In the genomic region with DNA sequence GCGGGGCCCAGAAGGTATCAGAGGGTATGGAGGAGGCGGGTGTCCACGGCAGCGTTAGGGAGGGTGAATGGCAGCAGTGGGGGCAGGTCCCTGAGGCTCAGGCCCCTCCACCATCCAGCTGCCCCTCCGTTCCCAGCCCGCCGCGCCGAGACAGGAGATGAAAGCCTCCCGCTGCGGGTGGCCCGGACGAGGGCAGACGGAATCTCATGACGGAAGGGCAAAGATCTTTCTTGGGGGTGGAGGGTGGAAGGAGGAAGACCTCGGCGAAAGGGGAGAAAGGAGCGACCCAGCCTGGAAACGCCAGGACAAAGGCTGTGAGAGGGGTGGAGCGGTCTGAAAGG, we compare ENCODE assay signal across 8 cellular contexts. TPM values are rescaled to one million over a fixed set of nuclear protein-coding genes. Genes with fewer than 3 reads are reported as not detected.
A peak's percentile ranks its signal among the peaks of the same experiment; 100 is the strongest.
DNase-seq lines count a peak whose midpoint lies in the region; ATAC-seq lines count a peak whose summit lies in the region.

No MANE protein-coding gene starts in this region.

- H3K27me3 Mint-ChIP-seq in naive thymus-derived CD4-positive, alpha-beta T cell = no peaks in the 10 kb centered on the region

- intact Hi-C loops in naive thymus-derived CD4-positive, alpha-beta T cell (cut with micrococcal nuclease) = loop anchor here (1.0 to 10.0 kb wide), 10 partner anchors 28 to 1630 kb away; a partner anchor contains a TSS

- H3K4me3 ChIP-seq in naive thymus-derived CD4-positive, alpha-beta T cell (ENCODE audit: low read length) = peak overlapping the region; percentile 81

- peak overlapping the region; percentile 95 to 99 (median 97) for H3K4me3 Mint-ChIP-seq in naive thymus-derived CD4-positive, alpha-beta T cell

- peak overlapping the region; percentile 83 to 99 (median 97) for H3K27ac Mint-ChIP-seq in naive thymus-derived CD4-positive, alpha-beta T cell

- H3K36me3 ChIP-seq in naive thymus-derived CD4-positive, alpha-beta T cell (ENCODE audit: control insufficient read depth in 2 of 3, insufficient read depth in 3 of 3, low read length in 3 of 3) = peaks cover 0 to 22% (median 10%) of the 10 kb centered on the region in 3 experiments

- POLR2A ChIA-PET in naive thymus-derived CD4-positive, alpha-beta T cell (lab: Charles Lee) = interaction anchor here (0.8 to 7.1 kb wide), 8 partner anchors 9 to 636 kb away, joined by 3 to 58 read pairs (median 32); a partner anchor contains a TSS

- H3K4me1 Mint-ChIP-seq in naive thymus-derived CD4-positive, alpha-beta T cell = peaks cover 33 to 74% (median 68%) of the 10 kb centered on the region in 7 donors

- H3K27ac ChIP-seq in naive thymus-derived CD4-positive, alpha-beta T cell (ENCODE audit: low read depth, low read length) = peak overlapping the region; percentile 94

- H3K36me3 Mint-ChIP-seq in naive thymus-derived CD4-positive, alpha-beta T cell = peaks cover 0 to 19% (median 0%) of the 10 kb centered on the region in 5 donors

- H3K9me3 ChIP-seq in naive thymus-derived CD4-positive, alpha-beta T cell (ENCODE audit: control insufficient read depth in 2 of 3, low read length in 3 of 3) = no peaks in the 10 kb centered on the region

- ATAC-seq in GM18907 (IDR thresholded peaks at IDR 0.05; ENCODE audit: unreplicated experiment) = peak; percentile 35
- peak; percentile 27 for ATAC-seq in HG03139 (IDR thresholded peaks at IDR 0.05; ENCODE audit: unreplicated experiment)
- ATAC-seq in naive thymus-derived CD4-positive, alpha-beta T cell = no peak

- H3K27me3 ChIP-seq in naive thymus-derived CD4-positive, alpha-beta T cell (ENCODE audit: control insufficient read depth in 2 of 2, insufficient read depth in 2 of 2, low read length in 2 of 2) = no peaks in the 10 kb centered on the region

- H3K4me1 ChIP-seq in naive thymus-derived CD4-positive, alpha-beta T cell (ENCODE audit: control insufficient read depth in 2 of 2, insufficient read depth in 2 of 2, low read length in 2 of 2) = peaks cover 45 to 50% of the 10 kb centered on the region in 2 donors

- H3K9me3 Mint-ChIP-seq in naive thymus-derived CD4-positive, alpha-beta T cell = no peaks in the 10 kb centered on the region

- CTCF ChIA-PET in naive thymus-derived CD4-positive, alpha-beta T cell (lab: Charles Lee) = interaction anchor here (0.5 to 1.5 kb wide), 4 partner anchors 9 to 27 kb away, joined by 3 to 4 read pairs (median 3); no protein-coding TSS in a partner anchor

- peak; percentile 45 for DNase-seq in AG08396 (ENCODE audit: low spot score)
- peak in 3 of 5 donors; percentile 32 to 70 (median 40) for DNase-seq in T-helper 1 cell
- peak; percentile 48 for DNase-seq in effector CD8-positive, alpha-beta T cell (lab: John Stamatoyannopoulos, UW)
- peak in 7 of 9 donors; percentile 34 to 65 (median 60) for DNase-seq in naive thymus-derived CD4-positive, alpha-beta T cell
- no peak for DNase-seq in epidermal melanocyte (ENCODE audit: insufficient read length, low spot score)
- DNase-seq in NCI-H2029 (lab: John Stamatoyannopoulos, UW) = no peak

RNA-seq across cellular contexts. Expression of a gene that starts 0.4 kb away (rescaled TPM):
- 100 to 1,000 TPM in 2 of 5 experiments, 10 to 100 TPM in 3; 61.4 to 125 (median 78.7) TPM for total RNA-seq in naive thymus-derived CD4-positive, alpha-beta T cell
- polyA plus RNA-seq in naive thymus-derived CD4-positive, alpha-beta T cell = 10 to 100 TPM; 18.3 to 22.6 TPM

RNA-seq across cellular contexts. Expression of a gene that starts 14.6 kb away (rescaled TPM):
- 10 to 100 TPM; 16.9 to 33.7 (median 19.6) TPM for total RNA-seq in naive thymus-derived CD4-positive, alpha-beta T cell
- 1 to 10 TPM; 5.7 to 9.5 TPM for polyA plus RNA-seq in naive thymus-derived CD4-positive, alpha-beta T cell

RNA-seq across cellular contexts. Expression of a gene that starts 14.7 kb away (rescaled TPM):
- total RNA-seq in naive thymus-derived CD4-positive, alpha-beta T cell = 1 to 10 TPM in 1 of 5 experiments, under 1 TPM in 3, not detected in 1; 0.13 to 1.9 (median 0.40) TPM
- under 1 TPM; 0.44 to 0.71 TPM for polyA plus RNA-seq in naive thymus-derived CD4-positive, alpha-beta T cell

RNA-seq across cellular contexts. Expression of a gene that starts 27.9 kb away (rescaled TPM):
- 10 to 100 TPM; 10.2 to 26.6 (median 23.4) TPM for total RNA-seq in naive thymus-derived CD4-positive, alpha-beta T cell
- polyA plus RNA-seq in naive thymus-derived CD4-positive, alpha-beta T cell = 1 to 10 TPM; 6.9 to 9.0 TPM

Comparison
In these comparisons a context has a peak if more than half of its experiments do, and no peak if none do; other contexts are left out.
1. DNase-seq: peak in AG08396 (single experiment), T-helper 1 cell (3 of 5), effector CD8-positive, alpha-beta T cell (single experiment) and naive thymus-derived CD4-positive, alpha-beta T cell (7 of 9); none in epidermal melanocyte (single experiment) and NCI-H2029 (single experiment).